20 cellular contexts compared by ENCODE assay signal in the genomic region with DNA sequence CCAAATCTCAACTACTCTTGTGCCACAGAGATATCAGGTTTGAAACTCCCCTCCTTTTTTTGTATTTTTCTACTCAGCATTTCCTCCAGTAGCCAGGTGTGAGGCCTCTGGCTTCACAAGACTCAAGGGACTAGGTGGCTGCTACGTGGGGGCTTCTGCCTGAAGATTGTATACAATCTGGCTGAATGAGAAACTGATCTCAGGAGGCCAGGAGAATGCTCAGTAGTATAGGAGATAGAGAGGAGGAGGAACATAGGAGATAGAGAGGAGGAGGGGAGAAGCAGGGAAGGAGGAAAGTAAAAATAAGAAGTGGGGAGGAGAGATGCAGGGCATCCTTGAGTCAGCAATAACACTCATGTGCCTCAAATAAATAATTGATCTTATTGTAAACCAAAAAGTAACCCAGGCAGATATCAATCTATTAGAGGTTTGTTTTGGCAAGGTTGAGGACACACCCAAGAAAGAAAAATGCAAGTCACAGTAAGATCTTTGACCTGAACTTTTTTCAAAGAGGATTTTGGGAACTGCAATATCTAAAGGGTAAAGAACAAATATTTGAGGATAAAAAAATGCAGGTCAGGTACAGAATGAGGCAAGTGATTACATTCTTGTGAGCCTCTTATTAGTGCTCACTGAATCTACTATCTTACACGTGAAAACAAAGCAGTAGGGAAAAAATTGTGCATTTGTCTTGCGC. TPM values are rescaled to one million over a fixed set of nuclear protein-coding genes. Genes with fewer than 3 reads are reported as not detected.
DNase-seq lines count a peak whose midpoint lies in the region; ATAC-seq and TF ChIP-seq lines count a peak whose summit lies in the region.
"Had no signal": no experiment of that assay in that cellular context is flagged by ENCODE, and none has a peak within 500 bp of the region (broad histone marks: within the 10 kb centered on the region; RNA-seq: fewer than 3 reads in every experiment).

No MANE protein-coding gene starts in this region.

- in situ Hi-C loops in transverse colon (cut with MboI; ENCODE audit: low pct_ligation_motif_present in 1 of 4, low pct_unique_long_range_greater_than_20kb in 1 of 4, low sequenced_read_pairs in 3 of 4): no loop called here

- H3K9me3 ChIP-seq in HUES48 (ENCODE audit: control insufficient read depth, insufficient read depth, low read length) (peaks cover 55% of the 10 kb centered on the region), colonic mucosa (no peaks in the 10 kb centered on the region), mucosa of descending colon (peaks cover 5% of the 10 kb centered on the region), transverse colon (peaks cover 4 to 7% of the 10 kb centered on the region in 2 donors)
- H3K9me3 ChIP-seq: BE2C had no signal

- ATAC-seq in mucosa of descending colon (peak; percentile 27), HG03159 (IDR thresholded peaks at IDR 0.05; ENCODE audit: unreplicated experiment) (no peak)

- no peak overlapping the region for H3K9ac ChIP-seq in HUES48 (ENCODE audit: low read depth, low read length)
- peak overlapping the region in 1 of 2 donors; percentile 59 for H3K9ac ChIP-seq in colonic mucosa (ENCODE audit: low read depth in 2 of 2, low read length in 2 of 2)

- no peak for TF ChIP-seq POLR2A in transverse colon (IDR thresholded peaks at IDR 0.05)

- TF ChIP-seq EP300 in transverse colon (IDR thresholded peaks at IDR 0.05; ENCODE audit: low read depth): no peak

- no peaks in the 10 kb centered on the region for H3K27me3 ChIP-seq in HUES48 (ENCODE audit: control insufficient read depth, insufficient read depth, low read length)
- no peaks in the 10 kb centered on the region for H3K27me3 ChIP-seq in colonic mucosa
- H3K27me3 ChIP-seq in transverse colon: no peaks in the 10 kb centered on the region
- H3K27me3 ChIP-seq: BE2C had no signal

- H3K27ac ChIP-seq in HUES48 (ENCODE audit: low read depth, low read length) (peak overlapping the region; percentile 36), colonic mucosa (peak overlapping the region; percentile 79), transverse colon (peak overlapping the region; percentile 77 to 86 (median 80))

- DNase-seq in colonic mucosa (peak; percentile 47), mucosa of descending colon (no peak), transverse colon (no peak), SKM-1 (lab: John Stamatoyannopoulos, UW; ENCODE audit: unreplicated experiment) (no peak)
- DNase-seq in activated effector memory CD4-positive, alpha-beta T cell treated with anti-CD3 and anti-CD28 coated beads, Interleukin-2, amount 50 U/mL, for 16 hours: no peak
- DNase-seq: BE2C; CD4-positive, alpha-beta memory T cell; GF-D8; NCI-H1417; NCI-H1930; NCI-H2171 treated with DMSO at 0.1 percent for 48 hours; NCI-H748 treated with DMSO at 0.1 percent for 48 hours; OCI-M1; RPMI8226 had no signal

- 46 to 61% methylated on average over 2 to 3 of the region's 3 CpGs for WGBS in transverse colon (ENCODE audit: low coverage in 1 of 2), 2 donors

- no peak overlapping the region for H3K4me3 ChIP-seq in HUES48 (ENCODE audit: low read depth, low read length)
- H3K4me3 ChIP-seq in colonic mucosa: no peak overlapping the region
- H3K4me3 ChIP-seq in mucosa of descending colon: no peak overlapping the region
- H3K4me3 ChIP-seq in transverse colon: no peak overlapping the region

- H3K36me3 ChIP-seq in HUES48 (ENCODE audit: control insufficient read depth, insufficient read depth, low read length) (no peaks in the 10 kb centered on the region), colonic mucosa (no peaks in the 10 kb centered on the region), mucosa of descending colon (ENCODE audit: low read depth) (no peaks in the 10 kb centered on the region), transverse colon (no peaks in the 10 kb centered on the region)
- H3K36me3 ChIP-seq: BE2C had no signal

- H3K4me1 ChIP-seq in HUES48 (ENCODE audit: control insufficient read depth, insufficient read depth, low read length): no peaks in the 10 kb centered on the region
- H3K4me1 ChIP-seq in colonic mucosa: no peaks in the 10 kb centered on the region
- H3K4me1 ChIP-seq in mucosa of descending colon (ENCODE audit: low read depth): peaks cover 16% of the 10 kb centered on the region
- H3K4me1 ChIP-seq in transverse colon: peaks cover 2 to 30% (median 19%) of the 10 kb centered on the region in 4 donors
- H3K4me1 ChIP-seq: BE2C had no signal

- TF ChIP-seq CTCF in colonic mucosa (IDR thresholded peaks at IDR 0.05) (no peak), mucosa of descending colon (IDR thresholded peaks at IDR 0.05) (no peak), transverse colon (IDR thresholded peaks at IDR 0.05) (no peak)

- intact Hi-C loops in colonic mucosa (cut with DNase I) (no loop called here), mucosa of descending colon (cut with DNase I, micrococcal nuclease) (no loop called here), transverse colon (cut with DNase I; ENCODE audit: low total_unique reads) (no loop called here)

RNA-seq across cellular contexts. Expression of a gene that starts 36.8 kb away (rescaled TPM):
- not detected for total RNA-seq in colonic mucosa
- not detected for total RNA-seq in mucosa of descending colon
- 1 to 10 TPM in 1 of 4 donors, not detected in 3; 1.4 TPM for total RNA-seq in transverse colon
- total RNA-seq: Daoy, H1, LHCN-M2 had no signal

RNA-seq across cellular contexts. Expression of a gene that starts 48.5 kb away (rescaled TPM):
- not detected for total RNA-seq in colonic mucosa
- not detected for total RNA-seq in mucosa of descending colon
- not detected for total RNA-seq in transverse colon
- total RNA-seq: CD4-positive, alpha-beta memory T cell; Daoy; H1; LHCN-M2; NCI-H460 had no signal

RNA-seq across cellular contexts. Expression of a gene that starts 53.9 kb away (rescaled TPM):
- 100 to 1,000 TPM in 1 of 2 donors, 10 to 100 TPM in 1; 75.6 to 257 TPM for total RNA-seq in colonic mucosa
- 100 to 1,000 TPM; 110 to 384 (median 308) TPM for total RNA-seq in mucosa of descending colon
- total RNA-seq in transverse colon: 100 to 1,000 TPM; 164 to 634 (median 415) TPM
